ENCODE assay signal across 8 cellular contexts in the genomic region with DNA sequence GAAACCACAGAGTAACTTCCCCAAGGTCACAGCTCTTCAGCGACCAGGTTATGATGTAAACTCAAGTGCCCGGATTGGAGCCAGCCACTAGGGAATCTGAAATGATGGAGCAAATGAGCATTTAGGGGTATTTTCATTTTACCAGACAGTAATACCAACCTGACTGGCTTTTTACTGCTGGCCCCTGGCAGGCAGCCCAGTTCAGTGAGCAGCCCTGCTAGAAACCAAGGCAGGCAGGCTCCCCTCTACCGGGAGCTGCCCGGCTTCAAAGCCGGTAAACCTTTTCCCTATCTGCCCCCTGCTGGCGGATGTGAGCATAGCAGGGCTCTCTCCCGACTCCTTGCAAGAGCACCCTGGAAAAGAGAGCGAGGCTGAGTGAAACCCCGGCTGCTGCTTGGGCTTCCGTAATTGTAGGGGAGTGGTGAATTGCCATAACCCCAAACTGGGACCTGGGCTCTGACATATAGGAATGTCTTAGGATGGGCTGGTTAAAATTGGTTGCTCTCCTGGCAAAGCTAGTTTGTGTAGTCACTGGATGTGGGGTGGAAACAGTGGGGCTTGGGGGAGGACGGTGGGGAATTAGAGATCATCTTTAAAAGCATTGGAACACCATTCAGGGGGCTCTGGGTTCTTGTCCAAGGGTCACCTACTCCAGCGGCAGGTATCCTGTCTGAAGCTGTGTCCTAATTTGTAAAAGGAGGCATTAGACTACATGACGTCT.
DNase-seq lines count a peak whose midpoint lies in the region; ATAC-seq lines count a peak whose summit lies in the region.

No MANE protein-coding gene starts in this region.

- H3K27ac Mint-ChIP-seq in activated CD4-positive, alpha-beta memory T cell treated with anti-CD3 and anti-CD28 coated beads, Interleukin-2, amount 10 ng/mL, durations not matched to agents 7 days and 5 days: no peak overlapping the region

- H3K4me3 Mint-ChIP-seq in activated CD4-positive, alpha-beta memory T cell treated with anti-CD3 and anti-CD28 coated beads, Interleukin-2, amount 10 ng/mL, durations not matched to agents 7 days and 5 days: no peak overlapping the region

- WGBS in mesenchymal stem cell: 42% methylated on average over 13 of the region's 13 CpGs

- no peak overlapping the region for H2BK12ac ChIP-seq in mesenchymal stem cell (ENCODE audit: low read length in 2 of 2)

- no peaks in the 10 kb centered on the region for H3K4me1 ChIP-seq in effector memory CD4-positive, alpha-beta T cell (ENCODE audit: control insufficient read depth, insufficient read depth, low read length, poor library complexity, severe bottlenecking)
- H3K4me1 ChIP-seq in mesenchymal stem cell (ENCODE audit: control insufficient read depth, insufficient read depth, low read depth, low read length): peaks cover 5% of the 10 kb centered on the region

- POLR2A ChIA-PET in activated CD4-positive, alpha-beta memory T cell treated with anti-CD3 and anti-CD28 coated beads, Interleukin-2, amount 10 ng/mL, durations not matched to agents 7 days and 5 days (lab: Charles Lee): no interaction called here

- no peaks in the 10 kb centered on the region for H3K4me1 Mint-ChIP-seq in activated CD4-positive, alpha-beta memory T cell treated with anti-CD3 and anti-CD28 coated beads, Interleukin-2, amount 10 ng/mL, durations not matched to agents 7 days and 5 days

- no peak overlapping the region for H4K8ac ChIP-seq in mesenchymal stem cell (ENCODE audit: low read length)

- H2BK5ac ChIP-seq in mesenchymal stem cell (ENCODE audit: low read depth, low read length, poor library complexity, severe bottlenecking): no peak overlapping the region

- H3K18ac ChIP-seq in mesenchymal stem cell (ENCODE audit: low read depth in 1 of 2, low read length in 2 of 2): no peak overlapping the region

- peaks cover 8% of the 10 kb centered on the region for H3K27me3 ChIP-seq in effector memory CD4-positive, alpha-beta T cell (replicated peaks; ENCODE audit: control insufficient read depth, insufficient read depth, low read length, poor library complexity, severe bottlenecking)
- peaks cover 0 to 27% of the 10 kb centered on the region in 2 experiments for H3K27me3 ChIP-seq in mesenchymal stem cell (ENCODE audit: control insufficient read depth in 1 of 2, insufficient read depth in 1 of 2, low read length in 2 of 2)

- H2AFZ ChIP-seq in mesenchymal stem cell (ENCODE audit: low read depth, low read length): no peak overlapping the region

- H3K9ac ChIP-seq in mesenchymal stem cell (ENCODE audit: low read length): peak overlapping the region; percentile 51

- no peaks in the 10 kb centered on the region for H3K36me3 ChIP-seq in effector memory CD4-positive, alpha-beta T cell (ENCODE audit: control insufficient read depth, insufficient read depth, low read length)
- no peaks in the 10 kb centered on the region for H3K36me3 ChIP-seq in mesenchymal stem cell (ENCODE audit: control insufficient read depth in 1 of 2, insufficient read depth in 2 of 2, low read depth in 1 of 2, low read length in 2 of 2)

- H4K91ac ChIP-seq in mesenchymal stem cell (ENCODE audit: low read length): no peak overlapping the region

- H3K9me3 Mint-ChIP-seq in activated CD4-positive, alpha-beta memory T cell treated with anti-CD3 and anti-CD28 coated beads, Interleukin-2, amount 10 ng/mL, durations not matched to agents 7 days and 5 days: no peaks in the 10 kb centered on the region

- CTCF ChIA-PET in activated CD4-positive, alpha-beta memory T cell treated with anti-CD3 and anti-CD28 coated beads, Interleukin-2, amount 10 ng/mL, durations not matched to agents 7 days and 5 days (lab: Charles Lee): interaction anchor here (0.5 to 2.1 kb wide), 17 partner anchors 9 to 309 kb away, joined by 3 to 25 read pairs (median 4); no protein-coding TSS in a partner anchor

- H2BK15ac ChIP-seq in mesenchymal stem cell (ENCODE audit: low read depth, poor library complexity, severe bottlenecking): no peak overlapping the region

- no peak overlapping the region for H3K4ac ChIP-seq in mesenchymal stem cell (ENCODE audit: low read depth in 1 of 2, low read length in 2 of 2)

- no peaks in the 10 kb centered on the region for H3K36me3 Mint-ChIP-seq in activated CD4-positive, alpha-beta memory T cell treated with anti-CD3 and anti-CD28 coated beads, Interleukin-2, amount 10 ng/mL, durations not matched to agents 7 days and 5 days (ENCODE audit: low read depth)

- H3K9me3 ChIP-seq in effector memory CD4-positive, alpha-beta T cell (ENCODE audit: control insufficient read depth, low read length): no peaks in the 10 kb centered on the region
- no peaks in the 10 kb centered on the region for H3K9me3 ChIP-seq in mesenchymal stem cell (ENCODE audit: control insufficient read depth, low read length)

- peak; percentile 83 for DNase-seq in ELR (ENCODE audit: low read depth)
- DNase-seq in NCI-H774 (lab: John Stamatoyannopoulos, UW): peak; percentile 47
- DNase-seq in activated CD4-positive, alpha-beta memory T cell treated with anti-CD3 and anti-CD28 coated beads, Interleukin-2, amount 10 ng/mL, durations not matched to agents 7 days and 5 days: peak; percentile 76
- peak; percentile 11 to 35 (median 11) for DNase-seq in effector memory CD4-positive, alpha-beta T cell
- peak; percentile 76 for DNase-seq in mesenchymal stem cell
- peak; percentile 54 for DNase-seq in stimulated activated CD8-positive, alpha-beta memory T cell treated with anti-CD3 and anti-CD28 coated beads, Interleukin-15, amount 100 ng/mL, for 1 hour (ENCODE audit: low read depth)

- no peaks in the 10 kb centered on the region for H3K79me1 ChIP-seq in mesenchymal stem cell (replicated peaks; ENCODE audit: low read length, poor library complexity, severe bottlenecking)

- H3K14ac ChIP-seq in mesenchymal stem cell (ENCODE audit: low read length in 2 of 2): no peak overlapping the region

- no peak overlapping the region for H3K27ac ChIP-seq in effector memory CD4-positive, alpha-beta T cell (ENCODE audit: insufficient read depth, low read length, poor library complexity, severe bottlenecking)
- H3K27ac ChIP-seq in mesenchymal stem cell (ENCODE audit: low read length, poor library complexity, severe bottlenecking): no peak overlapping the region

- no peak overlapping the region for H2AK5ac ChIP-seq in mesenchymal stem cell (ENCODE audit: low read length, severe bottlenecking)

- H3K23ac ChIP-seq in mesenchymal stem cell (ENCODE audit: low read length in 2 of 2): no peak overlapping the region

- no peak overlapping the region for H3K4me3 ChIP-seq in effector memory CD4-positive, alpha-beta T cell (ENCODE audit: insufficient read depth, low read depth, low read length, poor library complexity, severe bottlenecking)
- H3K4me3 ChIP-seq in mesenchymal stem cell (ENCODE audit: insufficient read depth in 1 of 2, low read depth in 1 of 2, low read length in 2 of 2): no peak overlapping the region

- H3K4me2 ChIP-seq in mesenchymal stem cell (ENCODE audit: low read length, poor library complexity, severe bottlenecking): no peak overlapping the region

- peak; percentile 49 for ATAC-seq in HG03175 (IDR thresholded peaks at IDR 0.05; ENCODE audit: unreplicated experiment)
- ATAC-seq in HG02840 (IDR thresholded peaks at IDR 0.05; ENCODE audit: low FRiP score, unreplicated experiment): no peak

- peaks cover 31% of the 10 kb centered on the region for H3K27me3 Mint-ChIP-seq in activated CD4-positive, alpha-beta memory T cell treated with anti-CD3 and anti-CD28 coated beads, Interleukin-2, amount 10 ng/mL, durations not matched to agents 7 days and 5 days

- no peak overlapping the region for H2BK120ac ChIP-seq in mesenchymal stem cell (ENCODE audit: low read depth, low read length)

Comparison
In these comparisons a context has a peak if more than half of its experiments do, and no peak if none do; other contexts are left out.
1. DNase-seq: peak in every context shown above with its lines; median percentile 83 in ELR; 76 in activated CD4-positive, alpha-beta memory T cell treated with anti-CD3 and anti-CD28 coated beads, Interleukin-2, amount 10 ng/mL, durations not matched to agents 7 days and 5 days; 76 in mesenchymal stem cell; 54 in stimulated activated CD8-positive, alpha-beta memory T cell treated with anti-CD3 and anti-CD28 coated beads, Interleukin-15, amount 100 ng/mL, for 1 hour; 47 in NCI-H774; 11 in effector memory CD4-positive, alpha-beta T cell.